In genomic region chr1:25568090-25568833, GRCh38 we compare ENCODE assay signal across 8 cellular contexts. TPM values are rescaled to one million over a fixed set of nuclear protein-coding genes. Genes with fewer than 3 reads are reported as not detected.
A peak's percentile ranks its signal among the peaks of the same experiment; 100 is the strongest.
DNase-seq lines count a peak whose midpoint lies in the region; ATAC-seq and TF ChIP-seq lines count a peak whose summit lies in the region.

No MANE protein-coding gene starts in this region.

- ATAC-seq in GM19351 (IDR thresholded peaks at IDR 0.05; ENCODE audit: unreplicated experiment), result no peak

- H3K27ac ChIP-seq in endodermal cell (ENCODE audit: low read depth, low read length), result peak overlapping the region; percentile 83

- WGBS in endodermal cell (ENCODE audit: insufficient coverage in 1 of 2, insufficient read length in 1 of 2), 2 experiments, result 73 to 74% methylated on average over 18 to 21 of the region's 21 CpGs

- H3K27me3 ChIP-seq in endodermal cell (ENCODE audit: control insufficient read depth, insufficient read depth, low read length, poor library complexity, severe bottlenecking), result no peaks in the 10 kb centered on the region

- no peaks in the 10 kb centered on the region for H3K4me1 ChIP-seq in endodermal cell (ENCODE audit: control insufficient read depth, insufficient read depth, low read length)

- H3K4me3 Mint-ChIP-seq in endodermal cell, result no peak overlapping the region
- H3K4me3 Mint-ChIP-seq in neural crest cell, result peak overlapping the region; percentile 46
- H3K4me3 Mint-ChIP-seq in activated T-helper 1 cell treated with anti-CD3 and anti-CD28 coated beads, Interleukin-12 subunit alpha, Interleukin-12 subunit beta, Interleukin-2, Interleukin-4 antibody, amounts not matched to agents 30 ng/mL and 10 ng/mL and 1 ng/mL, durations not matched to agents 14 hours and 24 hours and 36 hours, result no peak overlapping the region

- intact Hi-C loops in activated T-helper 1 cell treated with anti-CD3 and anti-CD28 coated beads, Interleukin-12 subunit alpha, Interleukin-12 subunit beta, Interleukin-2, Interleukin-4 antibody, amounts not matched to agents 30 ng/mL and 10 ng/mL and 1 ng/mL, durations not matched to agents 14 hours and 24 hours and 36 hours (cut with micrococcal nuclease), result no loop called here

- H3K9me3 ChIP-seq in endodermal cell (ENCODE audit: control insufficient read depth, low read length), result no peaks in the 10 kb centered on the region

- in situ Hi-C loops in KBM-7 (cut with MboI; ENCODE audit: low pct_unique_long_range_greater_than_20kb, low sequenced_read_pairs), result no loop called here

- DNase-seq in DMS 273 (lab: John Stamatoyannopoulos, UW; ENCODE audit: unreplicated experiment) (peak; percentile 92), NCI-H2171 treated with DMSO at 0.1 percent for 48 hours (lab: John Stamatoyannopoulos, UW) (peak; percentile 97), endodermal cell (peak; percentile 88), neural crest cell (ENCODE audit: low read depth, low spot score) (no peak), KBM-7 (no peak), NCI-H748 treated with DMSO at 0.1 percent for 48 hours (lab: John Stamatoyannopoulos, UW) (no peak)
- no peak for DNase-seq in activated T-helper 1 cell treated with anti-CD3 and anti-CD28 coated beads, Interleukin-12 subunit alpha, Interleukin-12 subunit beta, Interleukin-2, Interleukin-4 antibody, amounts not matched to agents 30 ng/mL and 10 ng/mL and 1 ng/mL, durations not matched to agents 14 hours and 24 hours and 36 hours (ENCODE audit: low spot score)

- H3K27me3 Mint-ChIP-seq in endodermal cell (ENCODE audit: insufficient read depth), result peaks cover 3% of the 10 kb centered on the region
- peaks cover 4% of the 10 kb centered on the region for H3K27me3 Mint-ChIP-seq in neural crest cell (ENCODE audit: low read depth)
- H3K27me3 Mint-ChIP-seq in activated T-helper 1 cell treated with anti-CD3 and anti-CD28 coated beads, Interleukin-12 subunit alpha, Interleukin-12 subunit beta, Interleukin-2, Interleukin-4 antibody, amounts not matched to agents 30 ng/mL and 10 ng/mL and 1 ng/mL, durations not matched to agents 14 hours and 24 hours and 36 hours (ENCODE audit: insufficient read depth), result peaks cover 13% of the 10 kb centered on the region

- H3K36me3 ChIP-seq in endodermal cell (ENCODE audit: control insufficient read depth, insufficient read depth, low read length), result no peaks in the 10 kb centered on the region

- no peak overlapping the region for H3K9ac ChIP-seq in endodermal cell (ENCODE audit: extremely low read depth, low read length, poor library complexity, severe bottlenecking)

- no peaks in the 10 kb centered on the region for H3K9me3 Mint-ChIP-seq in endodermal cell
- H3K9me3 Mint-ChIP-seq in neural crest cell, result no peaks in the 10 kb centered on the region
- no peaks in the 10 kb centered on the region for H3K9me3 Mint-ChIP-seq in activated T-helper 1 cell treated with anti-CD3 and anti-CD28 coated beads, Interleukin-12 subunit alpha, Interleukin-12 subunit beta, Interleukin-2, Interleukin-4 antibody, amounts not matched to agents 30 ng/mL and 10 ng/mL and 1 ng/mL, durations not matched to agents 14 hours and 24 hours and 36 hours

- H3K27ac Mint-ChIP-seq in endodermal cell, result peak overlapping the region; percentile 83
- peak overlapping the region; percentile 78 for H3K27ac Mint-ChIP-seq in neural crest cell (ENCODE audit: unreplicated experiment)
- H3K27ac Mint-ChIP-seq in activated T-helper 1 cell treated with anti-CD3 and anti-CD28 coated beads, Interleukin-12 subunit alpha, Interleukin-12 subunit beta, Interleukin-2, Interleukin-4 antibody, amounts not matched to agents 30 ng/mL and 10 ng/mL and 1 ng/mL, durations not matched to agents 14 hours and 24 hours and 36 hours, result no peak overlapping the region

- H3K36me3 Mint-ChIP-seq in endodermal cell (ENCODE audit: low read depth) (no peaks in the 10 kb centered on the region), neural crest cell (ENCODE audit: low read depth) (no peaks in the 10 kb centered on the region)
- peaks cover 4% of the 10 kb centered on the region for H3K36me3 Mint-ChIP-seq in activated T-helper 1 cell treated with anti-CD3 and anti-CD28 coated beads, Interleukin-12 subunit alpha, Interleukin-12 subunit beta, Interleukin-2, Interleukin-4 antibody, amounts not matched to agents 30 ng/mL and 10 ng/mL and 1 ng/mL, durations not matched to agents 14 hours and 24 hours and 36 hours (ENCODE audit: low read depth)

- no peak overlapping the region for H3K4me3 ChIP-seq in endodermal cell (ENCODE audit: low read length)

- H3K4me1 Mint-ChIP-seq in endodermal cell (peaks cover 15% of the 10 kb centered on the region), neural crest cell (peaks cover 87% of the 10 kb centered on the region)
- peaks cover 32% of the 10 kb centered on the region for H3K4me1 Mint-ChIP-seq in activated T-helper 1 cell treated with anti-CD3 and anti-CD28 coated beads, Interleukin-12 subunit alpha, Interleukin-12 subunit beta, Interleukin-2, Interleukin-4 antibody, amounts not matched to agents 30 ng/mL and 10 ng/mL and 1 ng/mL, durations not matched to agents 14 hours and 24 hours and 36 hours (ENCODE audit: low read depth)

- TF ChIP-seq CTCF in endodermal cell (conservative IDR thresholded peaks at IDR 0.05) (peak; percentile 55), neural crest cell (conservative IDR thresholded peaks at IDR 0.05) (peak; percentile 26)

RNA-seq across cellular contexts. Expression of gene LDLRAP1, which starts 24.9 kb away (rescaled TPM):
- total RNA-seq in endodermal cell (10 to 100 TPM; 13.9 to 14.5 TPM), neural crest cell (18.8 and 20.7 TPM in 2 replicates)
- polyA plus RNA-seq in endodermal cell (2013, experiment 1 of 2), result 9.4 TPM
- polyA plus RNA-seq in endodermal cell (2013, experiment 2 of 2), result 8.9 TPM
- total RNA-seq in activated T-helper 1 cell treated with anti-CD3 and anti-CD28 coated beads, Interleukin-12 subunit alpha, Interleukin-12 subunit beta, Interleukin-2, Interleukin-4 antibody, amounts not matched to agents 30 ng/mL and 10 ng/mL and 1 ng/mL, durations not matched to agents 14 hours and 24 hours and 36 hours, result 4.6 and 5.3 TPM in 2 replicates

RNA-seq across cellular contexts. Expression of gene MAN1C1, which starts 48.3 kb away (rescaled TPM):
- 1 to 10 TPM; 2.2 to 4.3 TPM for total RNA-seq in endodermal cell
- polyA plus RNA-seq in endodermal cell (2013, experiment 1 of 2), result 8.0 TPM
- 6.9 TPM for polyA plus RNA-seq in endodermal cell (2013, experiment 2 of 2)
- 19.8 and 22.6 TPM in 2 replicates for total RNA-seq in neural crest cell
- total RNA-seq in activated T-helper 1 cell treated with anti-CD3 and anti-CD28 coated beads, Interleukin-12 subunit alpha, Interleukin-12 subunit beta, Interleukin-2, Interleukin-4 antibody, amounts not matched to agents 30 ng/mL and 10 ng/mL and 1 ng/mL, durations not matched to agents 14 hours and 24 hours and 36 hours, result 0.83 and 0.98 TPM in 2 replicates

Comparison
In these comparisons a context has a peak if more than half of its experiments do, and no peak if none do; other contexts are left out.
1. DNase-seq: peak in DMS 273 (single experiment), NCI-H2171 treated with DMSO at 0.1 percent for 48 hours (single experiment) and endodermal cell (single experiment); none in neural crest cell (single experiment), KBM-7 (single experiment), NCI-H748 treated with DMSO at 0.1 percent for 48 hours (single experiment) and activated T-helper 1 cell treated with anti-CD3 and anti-CD28 coated beads, Interleukin-12 subunit alpha, Interleukin-12 subunit beta, Interleukin-2, Interleukin-4 antibody, amounts not matched to agents 30 ng/mL and 10 ng/mL and 1 ng/mL, durations not matched to agents 14 hours and 24 hours and 36 hours (single experiment).